1 cellular context compared by ENCODE assay signal in genomic region chr22:46612341-46612903, GRCh38.
TF ChIP-seq lines count a peak whose summit lies in the region.

No MANE protein-coding gene starts in this region.

TF ChIP-seq in K562, 482 proteins besides CTCF, POLR2A, EP300 and RAD21 (continued from another document):
- no peak for TF ChIP-seq NR0B1 (IDR thresholded peaks at IDR 0.05; ENCODE audit: partially characterized antibody)
- TF ChIP-seq CBX3 (IDR thresholded peaks at IDR 0.05; ENCODE audit: borderline replicate concordance in 1 of 2, low read length in 2 of 2) = no peak
- no peak for TF ChIP-seq FOXJ3 (CRISPR knock-in tag; IDR thresholded peaks at IDR 0.05)
- TF ChIP-seq YY1 (IDR thresholded peaks at IDR 0.05; ENCODE audit: borderline replicate concordance in 1 of 3, control insufficient read depth in 1 of 3, extremely low read depth in 1 of 3, insufficient read depth in 3 of 3, insufficient read length in 1 of 3, insufficient replicate concordance in 2 of 3, low read depth in 1 of 3, low read length in 2 of 3) = no peak
- no peak for TF ChIP-seq SPI1 (IDR thresholded peaks at IDR 0.05; ENCODE audit: borderline replicate concordance, low read depth, low read length)
- no peak for TF ChIP-seq MAZ (CRISPR knock-in tag; conservative IDR thresholded peaks at IDR 0.05 in 1 of 2, IDR thresholded peaks at IDR 0.05 in 1 of 2)
- no peak for TF ChIP-seq MXD1 (CRISPR knock-in tag; IDR thresholded peaks at IDR 0.05; ENCODE audit: borderline replicate concordance, poor library complexity, severe bottlenecking)
- TF ChIP-seq KLF16 (IDR thresholded peaks at IDR 0.05) = no peak
- no peak for TF ChIP-seq BCL6 (CRISPR knock-in tag; IDR thresholded peaks at IDR 0.05)
- no peak for TF ChIP-seq IRF2 (CRISPR knock-in tag; IDR thresholded peaks at IDR 0.05)
